ENCODE assay signal across 8 cellular contexts in genomic region chr16:81780350-81780749, GRCh38. TPM values are rescaled to one million over a fixed set of nuclear protein-coding genes. Genes with fewer than 3 reads are reported as not detected.
DNase-seq lines count a peak whose midpoint lies in the region; ATAC-seq and TF ChIP-seq lines count a peak whose summit lies in the region.

No MANE protein-coding gene starts in this region.

- no peak overlapping the region for H4K8ac ChIP-seq in trophoblast cell (ENCODE audit: low read depth, low read length)

- H3K9ac ChIP-seq in Loucy (ENCODE audit: low read depth, low read length, poor library complexity, severe bottlenecking) (peak overlapping the region; percentile 74), trophoblast cell (ENCODE audit: low read length) (no peak overlapping the region)

- H3K4me1 Mint-ChIP-seq in dendritic cell treated with granulocyte-macrophage colony-stimulating factor and Interleukin-4, amounts not matched to agents 40 ng/mL and 50 ng/mL, for 4 days (ENCODE audit: low read depth) = peaks cover 65% of the 10 kb centered on the region
- peaks cover 25% of the 10 kb centered on the region for H3K4me1 Mint-ChIP-seq in progenitor cell of endocrine pancreas (ENCODE audit: low read depth)

- no peak overlapping the region for H3K4ac ChIP-seq in trophoblast cell (ENCODE audit: low read depth, low read length)

- no peak overlapping the region for H2AFZ ChIP-seq in Loucy (ENCODE audit: low read length)
- no peak overlapping the region for H2AFZ ChIP-seq in trophoblast cell (ENCODE audit: insufficient read depth, low read length, poor library complexity)

- H4K12ac ChIP-seq in trophoblast cell (ENCODE audit: low read depth, low read length) = no peak overlapping the region

- H3K14ac ChIP-seq in trophoblast cell (ENCODE audit: low read length) = no peak overlapping the region

- H3K27me3 ChIP-seq in GM06990 (replicated peaks; ENCODE audit: control insufficient read depth, insufficient read depth, low read length) (no peaks in the 10 kb centered on the region), Loucy (ENCODE audit: insufficient read depth, low read length, poor library complexity, severe bottlenecking) (no peaks in the 10 kb centered on the region), trophoblast cell (ENCODE audit: insufficient read depth, low read length) (peaks cover 19% of the 10 kb centered on the region)

- H3K4me2 ChIP-seq in Loucy (ENCODE audit: low read depth, low read length, poor library complexity, severe bottlenecking) = peak overlapping the region; percentile 99
- H3K4me2 ChIP-seq in trophoblast cell (ENCODE audit: low read length) = no peak overlapping the region

- TF ChIP-seq CTCF in GM06990 (IDR thresholded peaks at IDR 0.05; ENCODE audit: insufficient read depth, low read length, poor library complexity, severe bottlenecking) (no peak), Loucy (conservative IDR thresholded peaks at IDR 0.05; ENCODE audit: low read length) (no peak), progenitor cell of endocrine pancreas (IDR thresholded peaks at IDR 0.05; ENCODE audit: unreplicated experiment) (no peak)

- DNase-seq in GM06990 (ENCODE audit: extremely low read depth, insufficient read length) (no peak), progenitor cell of endocrine pancreas (ENCODE audit: low spot score, unreplicated experiment) (no peak), putamen (ENCODE audit: low spot score) (no peak), trophoblast cell (no peak), HUDEP-2 (lab: John Stamatoyannopoulos, UW; ENCODE audit: unreplicated experiment in 76 of 76) (no peak)

- H2BK5ac ChIP-seq in trophoblast cell (ENCODE audit: low read depth, low read length, poor library complexity) = no peak overlapping the region

- peaks cover 2% of the 10 kb centered on the region for H3K79me1 ChIP-seq in trophoblast cell (ENCODE audit: low read length)

- intact Hi-C loops in dendritic cell treated with granulocyte-macrophage colony-stimulating factor and Interleukin-4, amounts not matched to agents 40 ng/mL and 50 ng/mL, for 4 days (cut with micrococcal nuclease) = loop anchor here (5.0 kb wide), 2 partner anchors 38 to 92 kb away; no protein-coding TSS in a partner anchor

- H3K9me3 ChIP-seq in Loucy (ENCODE audit: insufficient read depth, low read depth, low read length) = no peaks in the 10 kb centered on the region
- H3K9me3 ChIP-seq in trophoblast cell (ENCODE audit: insufficient read depth, low read depth, low read length) = peaks cover 5% of the 10 kb centered on the region

- ATAC-seq in GM18498 (IDR thresholded peaks at IDR 0.05; ENCODE audit: unreplicated experiment) = no peak

- peak overlapping the region; percentile 92 for H3K4me3 ChIP-seq in GM06990 (replicated peaks; ENCODE audit: low read depth, low read length)
- H3K4me3 ChIP-seq in Loucy (ENCODE audit: low read length, poor library complexity, severe bottlenecking) = peak overlapping the region; percentile 89
- no peak overlapping the region for H3K4me3 ChIP-seq in trophoblast cell (ENCODE audit: low read depth, low read length)

- H3K27ac ChIP-seq in trophoblast cell (ENCODE audit: low read depth, low read length) = no peak overlapping the region

- no peak overlapping the region for H2BK12ac ChIP-seq in trophoblast cell (ENCODE audit: low read length)

- H3K4me1 ChIP-seq in Loucy (ENCODE audit: insufficient read depth, low read length, poor library complexity, severe bottlenecking) = peaks cover 36% of the 10 kb centered on the region
- peaks cover 0 to 9% of the 10 kb centered on the region in 2 experiments for H3K4me1 ChIP-seq in trophoblast cell (ENCODE audit: control insufficient read depth in 1 of 2, insufficient read depth in 2 of 2, low read length in 2 of 2)

- H3K36me3 Mint-ChIP-seq in dendritic cell treated with granulocyte-macrophage colony-stimulating factor and Interleukin-4, amounts not matched to agents 40 ng/mL and 50 ng/mL, for 4 days (ENCODE audit: low read depth) = peaks cover 44% of the 10 kb centered on the region
- no peaks in the 10 kb centered on the region for H3K36me3 Mint-ChIP-seq in progenitor cell of endocrine pancreas (ENCODE audit: insufficient read depth)

- H4K91ac ChIP-seq in trophoblast cell (ENCODE audit: low read depth, low read length) = no peak overlapping the region

- 0 out of 2 replicates have a peak, but pooled peaks cover 3% of the 10 kb centered on the region for H3F3A ChIP-seq in Loucy (ENCODE audit: low read depth)

- peaks cover 5% of the 10 kb centered on the region for H3K27me3 Mint-ChIP-seq in dendritic cell treated with granulocyte-macrophage colony-stimulating factor and Interleukin-4, amounts not matched to agents 40 ng/mL and 50 ng/mL, for 4 days
- peaks cover 51% of the 10 kb centered on the region for H3K27me3 Mint-ChIP-seq in progenitor cell of endocrine pancreas

- no peaks in the 10 kb centered on the region for H3K9me3 Mint-ChIP-seq in dendritic cell treated with granulocyte-macrophage colony-stimulating factor and Interleukin-4, amounts not matched to agents 40 ng/mL and 50 ng/mL, for 4 days
- no peaks in the 10 kb centered on the region for H3K9me3 Mint-ChIP-seq in progenitor cell of endocrine pancreas (ENCODE audit: low read depth)

- H3K79me2 ChIP-seq in Loucy (ENCODE audit: insufficient read depth, low read length) (peaks cover 21% of the 10 kb centered on the region; the same call in 1 of the 2 replicates), trophoblast cell (ENCODE audit: control insufficient read depth, insufficient read depth, low read length, poor library complexity) (no peaks in the 10 kb centered on the region)

- peak overlapping the region; percentile 86 for H3K27ac Mint-ChIP-seq in dendritic cell treated with granulocyte-macrophage colony-stimulating factor and Interleukin-4, amounts not matched to agents 40 ng/mL and 50 ng/mL, for 4 days
- no peak overlapping the region for H3K27ac Mint-ChIP-seq in progenitor cell of endocrine pancreas

- no peak overlapping the region for H2BK120ac ChIP-seq in trophoblast cell (ENCODE audit: insufficient read depth, low read length, poor library complexity)

- H3K4me3 Mint-ChIP-seq in dendritic cell treated with granulocyte-macrophage colony-stimulating factor and Interleukin-4, amounts not matched to agents 40 ng/mL and 50 ng/mL, for 4 days = peak overlapping the region; percentile 95
- peak overlapping the region; percentile 81 for H3K4me3 Mint-ChIP-seq in progenitor cell of endocrine pancreas (ENCODE audit: low read depth)

- H3K9me2 ChIP-seq in Loucy (replicated peaks; ENCODE audit: low read depth, low read length) = no peaks in the 10 kb centered on the region

- no CpG with 5 or more reads among the region's 8 CpGs for WGBS in trophoblast cell (ENCODE audit: extremely low coverage, insufficient coverage, insufficient read length)

- H3K18ac ChIP-seq in trophoblast cell (ENCODE audit: low read length) = no peak overlapping the region

- no peaks in the 10 kb centered on the region for H4K20me1 ChIP-seq in Loucy (ENCODE audit: insufficient read depth, low read length, poor library complexity, severe bottlenecking)

- H3K23ac ChIP-seq in trophoblast cell (ENCODE audit: low read length) = no peak overlapping the region

- H3K36me3 ChIP-seq in GM06990 (ENCODE audit: control insufficient read depth, insufficient read depth, low read length) = no peaks in the 10 kb centered on the region; the same call in none of the 2 replicates
- no peaks in the 10 kb centered on the region for H3K36me3 ChIP-seq in Loucy (ENCODE audit: insufficient read depth, low read length)
- H3K36me3 ChIP-seq in trophoblast cell (ENCODE audit: control insufficient read depth in 1 of 2, insufficient read depth in 2 of 2, low read length in 2 of 2) = no peaks in the 10 kb centered on the region

- H2AK5ac ChIP-seq in trophoblast cell (ENCODE audit: low read length) = no peak overlapping the region

RNA-seq across cellular contexts. Expression of gene PLCG2, which starts 1.3 kb away (rescaled TPM):
- 9.1 and 10.3 TPM in 2 replicates for total RNA-seq in progenitor cell of endocrine pancreas
- 0.68 and 0.85 TPM in 2 replicates for polyA plus RNA-seq in trophoblast cell (2013)
